In the genomic region with DNA sequence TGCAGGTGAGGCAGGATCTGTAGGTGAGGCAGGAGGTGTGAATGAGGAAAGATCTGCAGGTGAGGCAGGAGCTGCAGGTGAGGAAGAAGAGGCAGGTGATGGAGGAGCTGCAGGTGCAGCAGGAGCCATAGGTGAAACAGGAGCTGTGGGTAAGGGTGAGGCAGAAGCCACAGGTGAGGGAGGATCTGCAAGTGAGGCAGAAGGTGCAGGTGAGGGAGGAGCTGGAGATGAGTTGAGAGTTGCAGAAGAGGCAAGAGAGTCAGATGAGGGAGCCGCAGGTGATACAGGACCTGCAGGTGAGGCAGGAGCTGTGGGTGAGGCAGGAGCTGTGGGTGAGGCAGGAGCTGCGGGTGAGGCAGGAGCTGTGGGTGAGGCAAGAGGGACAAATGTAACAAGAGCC, we compare ENCODE assay signal across 1 cellular context.
TF ChIP-seq lines count a peak whose summit lies in the region.

No MANE protein-coding gene starts in this region.

TF ChIP-seq in H1, 55 proteins besides CTCF, POLR2A, EP300 and RAD21:
- TF ChIP-seq, protein P1, sequence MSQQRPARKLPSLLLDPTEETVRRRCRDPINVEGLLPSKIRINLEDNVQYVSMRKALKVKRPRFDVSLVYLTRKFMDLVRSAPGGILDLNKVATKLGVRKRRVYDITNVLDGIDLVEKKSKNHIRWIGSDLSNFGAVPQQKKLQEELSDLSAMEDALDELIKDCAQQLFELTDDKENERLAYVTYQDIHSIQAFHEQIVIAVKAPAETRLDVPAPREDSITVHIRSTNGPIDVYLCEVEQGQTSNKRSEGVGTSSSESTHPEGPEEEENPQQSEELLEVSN (IDR thresholded peaks at IDR 0.05) = no peak
- TF ChIP-seq NANOG (IDR thresholded peaks at IDR 0.05; ENCODE audit: insufficient read depth, low read depth, low read length, poor library complexity, severe bottlenecking) (no peak), SP2 (IDR thresholded peaks at IDR 0.05; ENCODE audit: low read length) (no peak), HDAC2 (IDR thresholded peaks at IDR 0.05; ENCODE audit: borderline replicate concordance in 1 of 2, low read depth in 2 of 2, low read length in 2 of 2) (no peak), SIRT6 (IDR thresholded peaks at IDR 0.05; ENCODE audit: low read length) (no peak), CHD2 (IDR thresholded peaks at IDR 0.05; ENCODE audit: low read length) (no peak), CBX8 (IDR thresholded peaks at IDR 0.05; ENCODE audit: borderline replicate concordance, low read depth, low read length) (no peak), SP1 (IDR thresholded peaks at IDR 0.05; ENCODE audit: low read depth, low read length) (no peak), MAFK (IDR thresholded peaks at IDR 0.05; ENCODE audit: low read depth, low read length) (no peak), RBBP5 (IDR thresholded peaks at IDR 0.05; ENCODE audit: borderline replicate concordance, low read depth, low read length) (no peak)
